In the genomic region with DNA sequence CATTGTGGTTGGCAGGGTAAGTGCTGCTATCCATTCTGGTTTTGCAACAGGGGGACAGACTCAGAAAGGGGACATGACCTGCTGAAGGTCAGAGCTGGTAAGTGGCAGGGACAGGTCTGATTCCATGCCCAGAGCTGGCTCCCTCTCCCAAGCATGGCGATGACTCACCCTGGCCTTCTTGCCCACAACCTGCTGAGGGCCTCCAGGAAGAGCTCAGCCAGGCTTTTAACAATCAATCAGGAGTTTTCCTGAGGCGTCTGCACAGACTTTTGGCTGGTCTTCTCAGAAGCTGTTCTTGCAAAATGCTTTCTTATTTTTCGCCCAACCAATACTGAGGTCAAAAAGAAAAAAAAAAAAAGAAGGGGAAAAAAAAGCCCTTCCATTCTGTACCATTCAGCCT, we compare ENCODE assay signal across 1 cellular context.
TF ChIP-seq lines count a peak whose summit lies in the region.

No MANE protein-coding gene starts in this region.

TF ChIP-seq in GM12878, 131 proteins besides CTCF, POLR2A, EP300 and RAD21:
- TF ChIP-seq, protein P1, sequence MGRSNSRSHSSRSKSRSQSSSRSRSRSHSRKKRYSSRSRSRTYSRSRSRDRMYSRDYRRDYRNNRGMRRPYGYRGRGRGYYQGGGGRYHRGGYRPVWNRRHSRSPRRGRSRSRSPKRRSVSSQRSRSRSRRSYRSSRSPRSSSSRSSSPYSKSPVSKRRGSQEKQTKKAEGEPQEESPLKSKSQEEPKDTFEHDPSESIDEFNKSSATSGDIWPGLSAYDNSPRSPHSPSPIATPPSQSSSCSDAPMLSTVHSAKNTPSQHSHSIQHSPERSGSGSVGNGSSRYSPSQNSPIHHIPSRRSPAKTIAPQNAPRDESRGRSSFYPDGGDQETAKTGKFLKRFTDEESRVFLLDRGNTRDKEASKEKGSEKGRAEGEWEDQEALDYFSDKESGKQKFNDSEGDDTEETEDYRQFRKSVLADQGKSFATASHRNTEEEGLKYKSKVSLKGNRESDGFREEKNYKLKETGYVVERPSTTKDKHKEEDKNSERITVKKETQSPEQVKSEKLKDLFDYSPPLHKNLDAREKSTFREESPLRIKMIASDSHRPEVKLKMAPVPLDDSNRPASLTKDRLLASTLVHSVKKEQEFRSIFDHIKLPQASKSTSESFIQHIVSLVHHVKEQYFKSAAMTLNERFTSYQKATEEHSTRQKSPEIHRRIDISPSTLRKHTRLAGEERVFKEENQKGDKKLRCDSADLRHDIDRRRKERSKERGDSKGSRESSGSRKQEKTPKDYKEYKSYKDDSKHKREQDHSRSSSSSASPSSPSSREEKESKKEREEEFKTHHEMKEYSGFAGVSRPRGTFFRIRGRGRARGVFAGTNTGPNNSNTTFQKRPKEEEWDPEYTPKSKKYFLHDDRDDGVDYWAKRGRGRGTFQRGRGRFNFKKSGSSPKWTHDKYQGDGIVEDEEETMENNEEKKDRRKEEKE (IDR thresholded peaks at IDR 0.05), result no peak
- TF ChIP-seq SMAD5 (IDR thresholded peaks at IDR 0.05; ENCODE audit: low read depth) (no peak), ZNF274 (IDR thresholded peaks at IDR 0.05; ENCODE audit: insufficient read depth, insufficient read length) (no peak), HDGF (IDR thresholded peaks at IDR 0.05) (no peak), FOXK2 (IDR thresholded peaks at IDR 0.05) (no peak), DPF2 (IDR thresholded peaks at IDR 0.05) (no peak), RCOR1 (conservative IDR thresholded peaks at IDR 0.05; ENCODE audit: low read depth, low read length) (no peak), TBL1XR1 (IDR thresholded peaks at IDR 0.05; ENCODE audit: low read depth, low read length) (no peak)
TF ChIP-seq in GM12878: peak in this region for 0.
